Comparison of ENCODE assay signal across 8 cellular contexts in the genomic region with DNA sequence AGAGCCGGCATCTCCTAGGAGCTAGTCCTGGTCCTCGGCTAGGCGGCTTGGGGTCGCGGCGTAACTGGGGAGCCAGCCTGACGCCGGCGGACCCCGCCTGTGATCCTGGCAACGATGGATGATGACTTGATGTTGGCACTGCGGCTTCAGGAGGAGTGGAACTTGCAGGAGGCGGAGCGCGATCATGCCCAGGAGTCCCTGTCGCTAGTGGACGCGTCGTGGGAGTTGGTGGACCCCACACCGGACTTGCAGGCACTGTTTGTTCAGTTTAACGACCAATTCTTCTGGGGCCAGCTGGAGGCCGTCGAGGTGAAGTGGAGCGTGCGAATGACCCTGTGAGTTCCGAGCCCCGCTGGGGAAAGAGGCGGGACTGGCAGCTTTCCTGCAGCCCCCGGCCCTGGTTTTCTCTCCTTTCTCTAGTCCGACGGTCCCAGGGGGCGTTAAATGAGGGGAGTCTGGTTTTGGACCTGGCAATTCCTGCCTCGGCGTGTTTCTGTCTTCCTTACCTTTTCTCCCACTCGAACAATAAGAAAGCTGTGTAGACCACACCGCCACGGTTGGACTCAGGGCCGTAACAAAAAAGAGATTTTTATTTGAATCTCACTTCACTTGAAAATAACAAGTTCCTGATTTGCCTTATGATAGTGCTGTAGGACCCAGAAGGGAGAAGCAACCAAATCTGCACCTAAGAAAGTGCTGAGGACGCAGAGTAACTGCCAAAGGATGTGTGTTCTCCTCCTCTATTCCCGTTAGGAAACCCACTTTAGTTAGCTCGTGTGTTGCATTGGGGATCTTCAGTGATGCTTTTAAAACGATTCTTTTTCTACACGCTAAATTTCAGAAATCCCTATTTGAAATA. TPM values are rescaled to one million over a fixed set of nuclear protein-coding genes. Genes with fewer than 3 reads are reported as not detected.
DNase-seq lines count a peak whose midpoint lies in the region; ATAC-seq and TF ChIP-seq lines count a peak whose summit lies in the region.

A gene with protein sequence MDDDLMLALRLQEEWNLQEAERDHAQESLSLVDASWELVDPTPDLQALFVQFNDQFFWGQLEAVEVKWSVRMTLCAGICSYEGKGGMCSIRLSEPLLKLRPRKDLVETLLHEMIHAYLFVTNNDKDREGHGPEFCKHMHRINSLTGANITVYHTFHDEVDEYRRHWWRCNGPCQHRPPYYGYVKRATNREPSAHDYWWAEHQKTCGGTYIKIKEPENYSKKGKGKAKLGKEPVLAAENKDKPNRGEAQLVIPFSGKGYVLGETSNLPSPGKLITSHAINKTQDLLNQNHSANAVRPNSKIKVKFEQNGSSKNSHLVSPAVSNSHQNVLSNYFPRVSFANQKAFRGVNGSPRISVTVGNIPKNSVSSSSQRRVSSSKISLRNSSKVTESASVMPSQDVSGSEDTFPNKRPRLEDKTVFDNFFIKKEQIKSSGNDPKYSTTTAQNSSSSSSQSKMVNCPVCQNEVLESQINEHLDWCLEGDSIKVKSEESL (plus strand): TSS at position 24 of the 859 bp plus-strand sequence. CDS start 91 bp downstream, at position 115.

- TF ChIP-seq CTCF in natural killer cell (IDR thresholded peaks at IDR 0.05) = no peak

- no peaks in the 10 kb centered on the region for H3K9me3 Mint-ChIP-seq in natural killer cell

- peak within 1 kb of the TSS; percentile 100 for H3K4me3 Mint-ChIP-seq in natural killer cell

- in situ Hi-C loops in ACHN (cut with HindIII; ENCODE audit: low pct_ligation_motif_present, low pct_unique_long_range_greater_than_20kb, low sequenced_read_pairs) = no loop called here

- peaks cover 59 to 61% of the 10 kb centered on the region in 2 donors for H3K4me1 Mint-ChIP-seq in natural killer cell

- peaks cover 8% of the 10 kb centered on the region for H3K36me3 Mint-ChIP-seq in natural killer cell

- peak; percentile 27 for DNase-seq in ACHN
- DNase-seq in erythroblast (lab: John Stamatoyannopoulos, UW) = peak in 1 of 2 experiments; percentile 56
- DNase-seq in natural killer cell = no peak
- DNase-seq in DMS153 treated with DMSO at 0.1 percent for 48 hours (lab: John Stamatoyannopoulos, UW; ENCODE audit: unreplicated experiment) = no peak

- intact Hi-C loops in natural killer cell (cut with micrococcal nuclease) = loop anchor here (1.0 to 5.0 kb wide), 3 partner anchors 98 to 361 kb away; a partner anchor contains a TSS

- peak; percentile 54 for TF ChIP-seq POLR2A in erythroblast (IDR thresholded peaks at IDR 0.05; ENCODE audit: low read length)

- no peaks in the 10 kb centered on the region for H3K27me3 Mint-ChIP-seq in natural killer cell (ENCODE audit: low read depth in 2 of 2)

- ATAC-seq in GM18519 (IDR thresholded peaks at IDR 0.05; ENCODE audit: low FRiP score, unreplicated experiment) (peak; percentile 2), HG03108 (IDR thresholded peaks at IDR 0.05; ENCODE audit: unreplicated experiment) (peak; percentile 12), SK-N-SH treated with all-trans-retinoic acid at 6 μM for 48 hours (peak; percentile 88), natural killer cell (peak; percentile 8 to 15 (median 8)), GM19397 (IDR thresholded peaks at IDR 0.05; ENCODE audit: unreplicated experiment) (no peak)

- H3K27ac Mint-ChIP-seq in natural killer cell = peak within 1 kb of the TSS; percentile 99 to 100

TF ChIP-seq in SK-N-SH treated with all-trans-retinoic acid at 6 μM for 48 hours, 23 proteins besides CTCF, POLR2A, EP300 and RAD21:
- TF ChIP-seq ZFP3 (CRISPR knock-in tag; IDR thresholded peaks at IDR 0.05) (no peak), RARB (CRISPR knock-in tag; IDR thresholded peaks at IDR 0.05) (no peak), PPARA (CRISPR knock-in tag; IDR thresholded peaks at IDR 0.05; ENCODE audit: borderline replicate concordance) (no peak), ZNF565 (CRISPR knock-in tag; conservative IDR thresholded peaks at IDR 0.05; ENCODE audit: low read depth) (no peak), CSDC2 (CRISPR knock-in tag; IDR thresholded peaks at IDR 0.05) (no peak), TCF4 (CRISPR knock-in tag; IDR thresholded peaks at IDR 0.05; ENCODE audit: borderline replicate concordance) (no peak), SNAI2 (CRISPR knock-in tag; IDR thresholded peaks at IDR 0.05) (no peak), GLIS3 (CRISPR knock-in tag; IDR thresholded peaks at IDR 0.05) (no peak), ARNTL (CRISPR knock-in tag; IDR thresholded peaks at IDR 0.05; ENCODE audit: borderline replicate concordance, low read depth) (no peak), ZFP30 (CRISPR knock-in tag; IDR thresholded peaks at IDR 0.05) (no peak), BACH2 (CRISPR knock-in tag; IDR thresholded peaks at IDR 0.05; ENCODE audit: borderline replicate concordance) (no peak), ISL1 (CRISPR knock-in tag; IDR thresholded peaks at IDR 0.05) (no peak)
- TF ChIP-seq, protein P1, sequence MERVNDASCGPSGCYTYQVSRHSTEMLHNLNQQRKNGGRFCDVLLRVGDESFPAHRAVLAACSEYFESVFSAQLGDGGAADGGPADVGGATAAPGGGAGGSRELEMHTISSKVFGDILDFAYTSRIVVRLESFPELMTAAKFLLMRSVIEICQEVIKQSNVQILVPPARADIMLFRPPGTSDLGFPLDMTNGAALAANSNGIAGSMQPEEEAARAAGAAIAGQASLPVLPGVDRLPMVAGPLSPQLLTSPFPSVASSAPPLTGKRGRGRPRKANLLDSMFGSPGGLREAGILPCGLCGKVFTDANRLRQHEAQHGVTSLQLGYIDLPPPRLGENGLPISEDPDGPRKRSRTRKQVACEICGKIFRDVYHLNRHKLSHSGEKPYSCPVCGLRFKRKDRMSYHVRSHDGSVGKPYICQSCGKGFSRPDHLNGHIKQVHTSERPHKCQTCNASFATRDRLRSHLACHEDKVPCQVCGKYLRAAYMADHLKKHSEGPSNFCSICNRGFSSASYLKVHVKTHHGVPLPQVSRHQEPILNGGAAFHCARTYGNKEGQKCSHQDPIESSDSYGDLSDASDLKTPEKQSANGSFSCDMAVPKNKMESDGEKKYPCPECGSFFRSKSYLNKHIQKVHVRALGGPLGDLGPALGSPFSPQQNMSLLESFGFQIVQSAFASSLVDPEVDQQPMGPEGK (CRISPR knock-in tag; IDR thresholded peaks at IDR 0.05; ENCODE audit: borderline replicate concordance) = no peak
- TF ChIP-seq, protein P2, sequence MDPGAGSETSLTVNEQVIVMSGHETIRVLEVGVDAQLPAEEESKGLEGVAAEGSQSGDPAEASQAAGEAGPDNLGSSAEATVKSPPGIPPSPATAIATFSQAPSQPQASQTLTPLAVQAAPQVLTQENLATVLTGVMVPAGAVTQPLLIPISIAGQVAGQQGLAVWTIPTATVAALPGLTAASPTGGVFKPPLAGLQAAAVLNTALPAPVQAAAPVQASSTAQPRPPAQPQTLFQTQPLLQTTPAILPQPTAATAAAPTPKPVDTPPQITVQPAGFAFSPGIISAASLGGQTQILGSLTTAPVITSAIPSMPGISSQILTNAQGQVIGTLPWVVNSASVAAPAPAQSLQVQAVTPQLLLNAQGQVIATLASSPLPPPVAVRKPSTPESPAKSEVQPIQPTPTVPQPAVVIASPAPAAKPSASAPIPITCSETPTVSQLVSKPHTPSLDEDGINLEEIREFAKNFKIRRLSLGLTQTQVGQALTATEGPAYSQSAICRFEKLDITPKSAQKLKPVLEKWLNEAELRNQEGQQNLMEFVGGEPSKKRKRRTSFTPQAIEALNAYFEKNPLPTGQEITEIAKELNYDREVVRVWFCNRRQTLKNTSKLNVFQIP (CRISPR knock-in tag; IDR thresholded peaks at IDR 0.05; ENCODE audit: borderline replicate concordance, low read depth) = no peak

RNA-seq across cellular contexts. Expression of the gene that starts here (rescaled TPM):
- total RNA-seq in natural killer cell = 10 to 100 TPM; 31.1 to 42.6 (median 36.6) TPM
